In the genomic region with DNA sequence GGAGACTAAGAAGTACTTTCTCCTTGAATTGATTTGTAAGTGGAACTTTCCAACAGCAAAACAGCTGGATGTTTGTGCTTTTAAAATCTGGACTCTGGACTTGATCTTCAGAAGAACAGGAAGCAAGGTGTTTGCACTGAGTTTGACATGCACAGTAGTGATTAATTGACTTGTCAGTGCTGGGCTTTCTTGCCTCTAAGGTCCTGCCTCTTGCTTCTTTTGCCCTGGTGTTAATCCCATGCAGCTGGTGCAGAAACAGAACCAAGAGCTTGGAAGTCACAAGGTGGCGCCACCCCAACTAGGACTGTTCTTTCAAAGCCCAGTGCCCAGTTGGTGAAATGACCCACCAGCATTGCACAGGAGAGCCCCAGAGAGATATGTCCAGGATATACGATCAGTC, we compare ENCODE assay signal across 11 cellular contexts.
DNase-seq lines count a peak whose midpoint lies in the region; ATAC-seq and TF ChIP-seq lines count a peak whose summit lies in the region.
"Had no signal": no experiment of that assay in that cellular context is flagged by ENCODE, and none has a peak within 500 bp of the region (broad histone marks: within the 10 kb centered on the region; RNA-seq: fewer than 3 reads in every experiment).

No MANE protein-coding gene starts in this region.

- DNase-seq in AG20443 (ENCODE audit: low spot score) = peak; percentile 41
- DNase-seq in HEK293T (ENCODE audit: extremely low spot score) = peak; percentile 45
- peak; percentile 40 for DNase-seq in amniotic epithelial cell (ENCODE audit: low read depth)
- DNase-seq in left colon = peak; percentile 56 to 62
- no peak for DNase-seq in NCI-H2171 (lab: John Stamatoyannopoulos, UW)
- DNase-seq: effector memory CD4-positive, alpha-beta T cell; GF-D8; Right ventricle myocardium superior had no signal

- CTCF ChIA-PET in HEK293T (lab: Yijun Ruan, JAX) = interaction anchor here (1.2 kb wide), 1 partner anchor 43 kb away, joined by 3 read pairs; no protein-coding TSS in a partner anchor

- POLR2A ChIA-PET in HEK293T (lab: Yijun Ruan, JAX) = no interaction called here

- intact Hi-C loops in left colon (cut with DNase I, micrococcal nuclease) = no loop called here

- ATAC-seq in left colon (peak; percentile 95), HG03342 (IDR thresholded peaks at IDR 0.05; ENCODE audit: unreplicated experiment) (no peak), HG02763 (IDR thresholded peaks at IDR 0.05; ENCODE audit: unreplicated experiment) (no peak), GM21619 (IDR thresholded peaks at IDR 0.05; ENCODE audit: unreplicated experiment) (no peak)

TF ChIP-seq in HEK293T, 16 proteins besides CTCF, POLR2A, EP300 and RAD21:
- TF ChIP-seq L3MBTL2 (conservative IDR thresholded peaks at IDR 0.05) (no peak), FOXK2 (IDR thresholded peaks at IDR 0.05) (no peak), ZNF384 (IDR thresholded peaks at IDR 0.05) (no peak), SP1 (IDR thresholded peaks at IDR 0.05) (no peak), ARNT (IDR thresholded peaks at IDR 0.05) (no peak), FOXA1 (IDR thresholded peaks at IDR 0.05) (no peak), NFRKB (IDR thresholded peaks at IDR 0.05) (no peak), HDGF (IDR thresholded peaks at IDR 0.05; ENCODE audit: borderline replicate concordance) (no peak), SUZ12 (IDR thresholded peaks at IDR 0.05) (no peak), FOXM1 (IDR thresholded peaks at IDR 0.05; ENCODE audit: borderline replicate concordance) (no peak), ELF4 (IDR thresholded peaks at IDR 0.05) (no peak)
TF ChIP-seq in HEK293T: peak in this region for 0.
